In the genomic region with DNA sequence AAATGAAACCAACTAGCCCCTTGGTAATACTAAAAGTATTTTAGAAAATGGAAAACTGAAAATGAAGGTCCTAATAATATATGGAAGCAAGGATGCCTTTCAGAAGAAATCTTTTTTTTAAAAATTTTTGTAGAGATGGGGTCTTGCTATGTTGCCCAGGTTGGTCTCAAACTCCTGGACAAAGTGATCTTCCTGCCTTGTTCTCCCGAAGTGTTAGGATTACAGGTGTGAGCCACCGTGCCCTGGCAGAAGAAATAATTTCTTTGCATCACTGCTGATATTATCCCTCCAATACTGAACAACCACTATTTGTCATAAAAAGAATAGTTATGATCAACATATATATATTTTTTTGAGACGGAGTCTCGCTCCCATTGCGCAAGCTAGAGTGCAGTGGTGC, we compare ENCODE assay signal across 26 cellular contexts.
"Had no signal": no experiment of that assay in that cellular context is flagged by ENCODE, and none has a peak within 500 bp of the region (broad histone marks: within the 10 kb centered on the region; RNA-seq: fewer than 3 reads in every experiment).

No MANE protein-coding gene starts in this region.

- H3K4me3 ChIP-seq: stomach, suprapubic skin, testis, thoracic aorta, thyroid gland, tibial artery, tibial nerve, transverse colon, upper lobe of left lung, upper lobe of right lung, uterus, vagina had no signal

- H3K4me1 ChIP-seq: stomach, suprapubic skin, testis, transverse colon, upper lobe of right lung, uterus, vagina had no signal

- H3K9me3 ChIP-seq: stomach, suprapubic skin, testis, thoracic aorta, thyroid gland, tibial artery, tibial nerve, transverse colon, upper lobe of left lung, upper lobe of right lung, uterus, vagina had no signal

- H3K27me3 ChIP-seq: stomach, suprapubic skin, testis, thyroid gland, tibial artery, tibial nerve, transverse colon, upper lobe of left lung, upper lobe of right lung, uterus, vagina had no signal

- H3K27ac ChIP-seq: stomach, suprapubic skin, testis, thoracic aorta, thyroid gland, tibial artery, tibial nerve, transverse colon, upper lobe of left lung, upper lobe of right lung, uterus, vagina had no signal

- ATAC-seq: stimulated activated effector memory CD8-positive, alpha-beta T cell treated with anti-CD3 and anti-CD28 coated beads, Interleukin-12 subunit alpha, Interleukin-12 subunit beta, amount 100 ng/mL, for 72 hours; stimulated activated naive CD8-positive, alpha-beta T cell treated with anti-CD3 and anti-CD28 coated beads, Interleukin-15, Interleukin-2, amounts not matched to agents 100 U/mL and 50 U/mL, for 24 hours; upper lobe of right lung had no signal

- DNase-seq: stimulated activated CD4-positive, alpha-beta T cell treated with anti-CD3 and anti-CD28 coated beads, Interleukin-2, amount 100 ng/mL, for 48 hours; stimulated activated CD4-positive, alpha-beta T cell treated with anti-CD3 and anti-CD28 coated beads, Interleukin-4, amount 100 ng/mL, for 1 hour; stimulated activated CD4-positive, alpha-beta T cell treated with anti-CD3 and anti-CD28 coated beads, Interleukin-4, amount 100 ng/mL, for 24 hours; stimulated activated CD4-positive, alpha-beta T cell treated with anti-CD3 and anti-CD28 coated beads, Interleukin-4, amount 100 ng/mL, for 4 hours; stimulated activated CD8-positive, alpha-beta memory T cell treated with anti-CD3 and anti-CD28 coated beads, Interleukin-4, amount 100 ng/mL, for 48 hours; stimulated activated naive B cell treated with anti-CD40 and anti-IgM and Interleukin-4, amounts not matched to agents 10 μg/mL and 1 μg/mL and 100 μg/mL, for 72 hours; stimulated activated naive CD4-positive, alpha-beta T cell; stimulated activated naive CD4-positive, alpha-beta T cell treated with Interleukin-2 at 50 U/mL for 16 hours; stimulated activated naive CD8-positive, alpha-beta T cell treated with anti-CD3 and anti-CD28 coated beads, Interleukin-15, amount 100 ng/mL, for 72 hours; stimulated activated naive CD8-positive, alpha-beta T cell treated with anti-CD3 and anti-CD28 coated beads, Interleukin-15, Interleukin-2, amounts not matched to agents 100 U/mL and 50 U/mL, for 24 hours; stomach; substantia nigra; testis; thyroid gland; tibial artery; transverse colon; trophoblast cell; upper lobe of left lung; upper lobe of right lung; uterus had no signal

- H3K36me3 ChIP-seq: suprapubic skin, thoracic aorta, thyroid gland, tibial artery, transverse colon, upper lobe of left lung, uterus, vagina had no signal

- FAIRE-seq: urothelium cell line had no signal
